In the genomic region with DNA sequence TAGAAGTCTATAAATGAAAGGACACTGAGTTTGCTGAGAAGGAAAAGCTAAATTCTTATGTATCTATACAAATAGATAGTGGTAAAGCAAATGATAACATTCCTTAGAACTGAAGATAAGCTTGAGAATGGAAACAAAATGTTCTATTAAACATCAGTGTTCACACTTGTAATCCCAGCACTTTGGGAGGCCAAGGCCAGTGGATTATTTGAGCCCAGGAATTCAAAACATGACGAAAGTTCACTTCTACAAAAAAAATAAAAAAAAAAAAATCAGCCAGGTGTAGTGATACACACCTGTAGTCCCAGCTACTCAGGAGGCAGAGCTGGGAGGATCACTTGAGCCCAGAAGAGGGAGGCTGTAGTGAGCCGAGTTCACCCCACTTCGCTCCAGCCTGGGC, we compare ENCODE assay signal across 25 cellular contexts.
"Had no signal": no experiment of that assay in that cellular context is flagged by ENCODE, and none has a peak within 500 bp of the region (broad histone marks: within the 10 kb centered on the region; RNA-seq: fewer than 3 reads in every experiment).

No MANE protein-coding gene starts in this region.

- DNase-seq: colonic mucosa; cortex of kidney; dermis blood vessel endothelial cell; dorsolateral prefrontal cortex; effector CD4-positive, alpha-beta T cell; effector CD8-positive, alpha-beta T cell; effector memory CD4-positive, alpha-beta T cell; effector memory CD8-positive, alpha-beta T cell; endodermal cell; erythroblast; esophagus squamous epithelium; foreskin fibroblast; foreskin keratinocyte; foreskin melanocyte; gastrocnemius medialis; glutamatergic neuron; head of caudate nucleus; heart left ventricle; heart right ventricle had no signal

- H3K4me3 ChIP-seq: colonic mucosa, coronary artery, dorsolateral prefrontal cortex, esophagus muscularis mucosa, esophagus squamous epithelium, gastrocnemius medialis, gastroesophageal sphincter, heart left ventricle, heart right ventricle had no signal

- H3K4me1 ChIP-seq: colonic mucosa, esophagus muscularis mucosa, esophagus squamous epithelium, foreskin keratinocyte, gastrocnemius medialis, gastroesophageal sphincter, heart left ventricle, heart right ventricle had no signal

- H3K27ac ChIP-seq: colonic mucosa, coronary artery, dorsolateral prefrontal cortex, epithelial cell of prostate, esophagus muscularis mucosa, esophagus squamous epithelium, foreskin keratinocyte, gastrocnemius medialis, gastroesophageal sphincter, heart left ventricle, heart right ventricle had no signal

- H3K27me3 Mint-ChIP-seq: dendritic cell treated with granulocyte-macrophage colony-stimulating factor and Interleukin-4, amounts not matched to agents 40 ng/mL and 50 ng/mL, for 4 days had no signal

- H3K4me3 Mint-ChIP-seq: dendritic cell treated with granulocyte-macrophage colony-stimulating factor and Interleukin-4, amounts not matched to agents 40 ng/mL and 50 ng/mL, for 4 days; effector memory CD8-positive, alpha-beta T cell; endodermal cell had no signal

- ATAC-seq: effector memory CD8-positive, alpha-beta T cell; esophagus mucosa; foreskin keratinocyte; gastrocnemius medialis; gastroesophageal sphincter; heart left ventricle; heart right ventricle had no signal

- H3K27ac Mint-ChIP-seq: dendritic cell treated with granulocyte-macrophage colony-stimulating factor and Interleukin-4, amounts not matched to agents 40 ng/mL and 50 ng/mL, for 4 days; effector memory CD8-positive, alpha-beta T cell; endodermal cell had no signal

- H3K9me3 ChIP-seq: colonic mucosa, esophagus muscularis mucosa, esophagus squamous epithelium, gastrocnemius medialis, gastroesophageal sphincter, heart right ventricle had no signal

- H3K9me3 Mint-ChIP-seq: dendritic cell treated with granulocyte-macrophage colony-stimulating factor and Interleukin-4, amounts not matched to agents 40 ng/mL and 50 ng/mL, for 4 days; effector memory CD8-positive, alpha-beta T cell had no signal

- H3K36me3 ChIP-seq: colonic mucosa, esophagus muscularis mucosa, esophagus squamous epithelium, gastrocnemius medialis, gastroesophageal sphincter, heart left ventricle, heart right ventricle had no signal

- H3K27me3 ChIP-seq: colonic mucosa, dorsolateral prefrontal cortex, esophagus muscularis mucosa, esophagus squamous epithelium, foreskin keratinocyte, gastrocnemius medialis, gastroesophageal sphincter, heart left ventricle, heart right ventricle had no signal
